ENCODE assay signal across 13 cellular contexts in the genomic region with DNA sequence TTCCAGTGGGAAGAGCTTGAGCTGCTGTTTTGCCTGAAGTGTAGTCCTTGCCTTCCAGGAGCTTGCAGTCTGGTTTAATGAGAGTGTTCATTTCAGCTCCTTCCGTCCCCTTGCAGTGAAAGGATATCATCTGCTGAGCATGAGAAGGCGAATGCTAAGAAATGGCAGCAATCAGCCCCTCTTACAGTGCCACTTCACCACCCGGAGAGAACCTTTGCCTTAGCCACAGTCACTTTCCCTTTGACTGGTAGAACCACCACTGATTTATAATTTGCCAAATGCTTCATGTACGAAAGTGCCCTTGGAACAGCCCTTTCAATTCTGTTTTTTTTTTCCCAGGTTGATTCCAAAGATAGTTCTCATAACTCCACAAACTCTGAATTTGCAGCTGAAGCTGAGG. TPM values are rescaled to one million over a fixed set of nuclear protein-coding genes. Genes with fewer than 3 reads are reported as not detected.
"Had no signal": no experiment of that assay in that cellular context is flagged by ENCODE, and none has a peak within 500 bp of the region (broad histone marks: within the 10 kb centered on the region; RNA-seq: fewer than 3 reads in every experiment).

No MANE protein-coding gene starts in this region.

- ATAC-seq: heart left ventricle had no signal

- H3K4me1 ChIP-seq: ascending aorta, colonic mucosa had no signal

- H3K9me3 Mint-ChIP-seq: activated T-helper 1 cell treated with anti-CD3 and anti-CD28 coated beads, Interleukin-12 subunit alpha, Interleukin-12 subunit beta, Interleukin-2, Interleukin-4 antibody, amounts not matched to agents 30 ng/mL and 10 ng/mL and 1 ng/mL, durations not matched to agents 14 hours and 24 hours and 36 hours had no signal

- H3K36me3 ChIP-seq: colonic mucosa had no signal

- H3K27ac ChIP-seq: colonic mucosa, heart left ventricle, tibial nerve had no signal

- H3K27me3 ChIP-seq: ascending aorta, colonic mucosa, heart left ventricle, tibial nerve had no signal

- H3K9me3 ChIP-seq: ascending aorta, colonic mucosa, heart left ventricle, tibial nerve had no signal

- H3K4me3 ChIP-seq: ascending aorta, colonic mucosa, heart left ventricle, tibial nerve had no signal

- DNase-seq: activated CD4-positive, alpha-beta T cell treated with anti-CD3 and anti-CD28 coated beads for 48 hours; colonic mucosa; effector CD4-positive, alpha-beta T cell; heart left ventricle; mammary epithelial cell; SHP77 treated with DMSO at 0.1 percent for 48 hours; stimulated activated CD4-positive, alpha-beta T cell treated with anti-CD3 and anti-CD28 coated beads, Interleukin-4, amount 100 ng/mL, for 4 hours had no signal

- H3K4me3 Mint-ChIP-seq: activated T-helper 1 cell treated with anti-CD3 and anti-CD28 coated beads, Interleukin-12 subunit alpha, Interleukin-12 subunit beta, Interleukin-2, Interleukin-4 antibody, amounts not matched to agents 30 ng/mL and 10 ng/mL and 1 ng/mL, durations not matched to agents 14 hours and 24 hours and 36 hours had no signal

RNA-seq across cellular contexts. Expression of gene GHRL, which starts 32.9 kb away (rescaled TPM):
- total RNA-seq: ascending aorta, fibroblast of lung, frontal cortex, pulmonary artery endothelial cell had no signal
- polyA plus RNA-seq: mammary epithelial cell had no signal
